Comparison of ENCODE assay signal across 1 cellular context in the genomic region with DNA sequence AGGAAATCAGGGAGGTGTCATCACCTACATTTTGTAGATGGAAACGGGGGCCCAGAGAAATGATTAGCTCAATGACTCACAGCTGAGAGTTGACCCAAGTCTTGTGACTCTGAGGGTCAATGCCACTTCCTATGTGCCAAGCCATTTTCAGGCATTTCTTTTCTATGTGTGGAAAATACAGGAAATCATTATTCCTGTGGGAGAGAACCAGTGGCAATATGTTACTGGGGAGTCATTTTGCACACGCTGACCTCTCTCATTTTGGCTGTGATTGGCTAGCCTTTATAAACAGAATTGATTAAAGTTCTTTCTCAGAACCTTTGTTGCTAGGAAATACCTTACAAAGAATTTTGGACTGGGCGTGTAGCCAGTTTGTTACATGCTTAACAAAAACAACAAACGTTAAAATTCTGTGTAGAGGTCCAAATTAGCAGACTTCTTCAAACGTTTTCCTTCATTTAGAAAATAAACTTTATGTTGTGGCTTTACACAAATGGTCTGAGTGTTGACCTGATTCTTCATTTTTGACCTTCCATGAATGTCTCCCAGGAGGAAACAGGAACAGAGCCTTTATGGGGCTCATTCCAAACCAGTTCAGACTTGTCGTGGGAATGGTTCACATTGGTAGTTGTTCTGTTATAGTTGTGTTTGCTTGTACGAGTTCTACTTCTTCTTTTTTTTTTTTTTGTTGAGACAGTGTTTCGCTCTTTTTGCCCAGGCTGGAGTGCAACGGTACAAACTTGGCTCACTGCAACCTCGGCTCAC.
TF ChIP-seq lines count a peak whose summit lies in the region.

No MANE protein-coding gene starts in this region.

TF ChIP-seq in IMR-90, 13 proteins besides CTCF, POLR2A, EP300 and RAD21 (continued from another document):
- no peak for TF ChIP-seq RCOR1 (IDR thresholded peaks at IDR 0.05; ENCODE audit: insufficient replicate concordance, low read length)
- no peak for TF ChIP-seq MXI1 (IDR thresholded peaks at IDR 0.05; ENCODE audit: borderline replicate concordance, low read depth, low read length)
- TF ChIP-seq SMC3 (IDR thresholded peaks at IDR 0.05; ENCODE audit: low read depth, low read length), result no peak
- TF ChIP-seq MAZ (IDR thresholded peaks at IDR 0.05; ENCODE audit: borderline replicate concordance, low read depth, low read length), result no peak
- no peak for TF ChIP-seq MAFK (IDR thresholded peaks at IDR 0.05; ENCODE audit: low read depth, low read length)
